ENCODE assay signal across 8 cellular contexts in genomic region chr11:67352546-67353316, GRCh38. TPM values are rescaled to one million over a fixed set of nuclear protein-coding genes. Genes with fewer than 3 reads are reported as not detected.
DNase-seq lines count a peak whose midpoint lies in the region; ATAC-seq and TF ChIP-seq lines count a peak whose summit lies in the region.

No MANE protein-coding gene starts in this region.

- peaks cover 64 to 90% (median 82%) of the 10 kb centered on the region in 10 experiments for H3K4me1 ChIP-seq in BLaER1 treated with 17β-estradiol and CSF1 and Interleukin-3, amounts not matched to agents 10 nM and 100 nM

- peak; percentile 19 for ATAC-seq in GM19035 (IDR thresholded peaks at IDR 0.05; ENCODE audit: unreplicated experiment)
- ATAC-seq in naive thymus-derived CD8-positive, alpha-beta T cell: peak; percentile 67 to 68

- peak overlapping the region; percentile 91 to 100 (median 99) for H3K4me2 ChIP-seq in BLaER1 treated with 17β-estradiol and CSF1 and Interleukin-3, amounts not matched to agents 10 nM and 100 nM

- peaks cover 24 to 85% (median 63%) of the 10 kb centered on the region in 4 donors for H3K4me1 Mint-ChIP-seq in naive thymus-derived CD8-positive, alpha-beta T cell

- DNase-seq in HL-60 (ENCODE audit: low read depth in 1 of 2, low spot score in 1 of 2) (peak; percentile 66 to 78), SW480 (ENCODE audit: low spot score) (peak; percentile 65), epithelial cell of prostate (ENCODE audit: low read depth, low spot score) (no peak), D341Med (ENCODE audit: low spot score) (no peak)
- peak in 1 of 10 donors; percentile 57 for DNase-seq in naive thymus-derived CD8-positive, alpha-beta T cell
- DNase-seq in stimulated activated CD4-positive, alpha-beta T cell treated with anti-CD3 and anti-CD28 coated beads, Interleukin-2, amount 100 ng/mL, for 48 hours: no peak

- peak overlapping the region; percentile 82 to 96 (median 91) for H3K9ac ChIP-seq in BLaER1 treated with 17β-estradiol and CSF1 and Interleukin-3, amounts not matched to agents 10 nM and 100 nM

- peak overlapping the region; percentile 60 to 83 (median 70) for H3K4me3 ChIP-seq in BLaER1 treated with 17β-estradiol and CSF1 and Interleukin-3, amounts not matched to agents 10 nM and 100 nM
- H3K4me3 ChIP-seq in HL-60 (replicated peaks; ENCODE audit: insufficient read depth, low read length): peak overlapping the region; percentile 62

- H3K9me3 ChIP-seq in BLaER1 treated with 17β-estradiol and CSF1 and Interleukin-3, amounts not matched to agents 10 nM and 100 nM (replicated peaks in 1 of 11): no peaks in the 10 kb centered on the region

- peaks cover 0 to 6% (median 0%) of the 10 kb centered on the region in 11 experiments; a peak in 2 of 22 replicates for H4K20me1 ChIP-seq in BLaER1 treated with 17β-estradiol and CSF1 and Interleukin-3, amounts not matched to agents 10 nM and 100 nM

- TF ChIP-seq CTCF in HL-60 (IDR thresholded peaks at IDR 0.05; ENCODE audit: insufficient read depth, low read length): no peak

- H3K27me3 Mint-ChIP-seq in naive thymus-derived CD8-positive, alpha-beta T cell: no peaks in the 10 kb centered on the region

- H3K4me3 Mint-ChIP-seq in naive thymus-derived CD8-positive, alpha-beta T cell: peak overlapping the region; percentile 93 to 100 (median 97)

- H3K27ac Mint-ChIP-seq in naive thymus-derived CD8-positive, alpha-beta T cell: peak overlapping the region; percentile 98 to 100 (median 99)

- H3K36me3 Mint-ChIP-seq in naive thymus-derived CD8-positive, alpha-beta T cell: no peaks in the 10 kb centered on the region

- H3K36me3 ChIP-seq in BLaER1 treated with 17β-estradiol and CSF1 and Interleukin-3, amounts not matched to agents 10 nM and 100 nM: no peaks in the 10 kb centered on the region

- no peaks in the 10 kb centered on the region for H3K9me3 Mint-ChIP-seq in naive thymus-derived CD8-positive, alpha-beta T cell

- no peaks in the 10 kb centered on the region for H3K27me3 ChIP-seq in BLaER1 treated with 17β-estradiol and CSF1 and Interleukin-3, amounts not matched to agents 10 nM and 100 nM
- H3K27me3 ChIP-seq in HL-60 (ENCODE audit: insufficient read depth, poor library complexity, severe bottlenecking): no peaks in the 10 kb centered on the region

- H3K27ac ChIP-seq in BLaER1 treated with 17β-estradiol and CSF1 and Interleukin-3, amounts not matched to agents 10 nM and 100 nM: peak overlapping the region; percentile 87 to 99 (median 96)
- H3K27ac ChIP-seq in HL-60 (replicated peaks) (peak overlapping the region; percentile 95), epithelial cell of prostate (peak overlapping the region; percentile 99)

- POLR2A ChIA-PET in naive thymus-derived CD8-positive, alpha-beta T cell (lab: Charles Lee): interaction anchor here (0.8 to 19.8 kb wide), 38 partner anchors 8 to 1035 kb away, joined by 3 to 493 read pairs (median 8); partner anchors contain the start of genes AIP, ANKRD13D, CD248 and CDK2AP2

RNA-seq across cellular contexts. Expression of gene POLD4, which starts 0.6 kb away (rescaled TPM):
- 100 to 1,000 TPM; 102 to 110 TPM for total RNA-seq in naive thymus-derived CD8-positive, alpha-beta T cell
- polyA plus RNA-seq in naive thymus-derived CD8-positive, alpha-beta T cell: 100 to 1,000 TPM in 2 of 3 donors, 10 to 100 TPM in 1; 87.7 to 105 (median 102) TPM

RNA-seq across cellular contexts. Expression of gene CLCF1, which starts 20.7 kb away (rescaled TPM):
- 1 to 10 TPM; 1.1 to 1.5 TPM for total RNA-seq in naive thymus-derived CD8-positive, alpha-beta T cell
- under 1 TPM in 1 of 3 donors, not detected in 2; 0.58 TPM for polyA plus RNA-seq in naive thymus-derived CD8-positive, alpha-beta T cell

RNA-seq across cellular contexts. Expression of gene RAD9A, which starts 39.1 kb away (rescaled TPM):
- total RNA-seq in naive thymus-derived CD8-positive, alpha-beta T cell: 10 to 100 TPM; 47.3 to 58.1 TPM
- polyA plus RNA-seq in naive thymus-derived CD8-positive, alpha-beta T cell: 1 to 10 TPM; 6.5 to 9.4 (median 6.6) TPM

RNA-seq across cellular contexts. Expression of gene PPP1CA, which starts 48.9 kb away (rescaled TPM):
- 100 to 1,000 TPM; 141 to 146 TPM for total RNA-seq in naive thymus-derived CD8-positive, alpha-beta T cell
- 100 to 1,000 TPM; 357 to 518 (median 403) TPM for polyA plus RNA-seq in naive thymus-derived CD8-positive, alpha-beta T cell

RNA-seq across cellular contexts. Expression of gene SSH3, which starts 49.4 kb away (rescaled TPM):
- 10 to 100 TPM; 18.1 to 25.3 TPM for total RNA-seq in naive thymus-derived CD8-positive, alpha-beta T cell
- 1 to 10 TPM; 1.7 to 4.5 (median 3.2) TPM for polyA plus RNA-seq in naive thymus-derived CD8-positive, alpha-beta T cell

Comparison
In these comparisons a context has a peak if more than half of its experiments do, and no peak if none do; other contexts are left out.
1. DNase-seq: peak in HL-60 (2 of 2) and SW480 (single experiment); none in epithelial cell of prostate (single experiment), stimulated activated CD4-positive, alpha-beta T cell treated with anti-CD3 and anti-CD28 coated beads, Interleukin-2, amount 100 ng/mL, for 48 hours (0 of 2) and D341Med (single experiment).
2. Peak in every context shown above with its lines, with median percentiles within 50 percentile points of each other: H3K27ac ChIP-seq.